8 cellular contexts compared by ENCODE assay signal in the genomic region with DNA sequence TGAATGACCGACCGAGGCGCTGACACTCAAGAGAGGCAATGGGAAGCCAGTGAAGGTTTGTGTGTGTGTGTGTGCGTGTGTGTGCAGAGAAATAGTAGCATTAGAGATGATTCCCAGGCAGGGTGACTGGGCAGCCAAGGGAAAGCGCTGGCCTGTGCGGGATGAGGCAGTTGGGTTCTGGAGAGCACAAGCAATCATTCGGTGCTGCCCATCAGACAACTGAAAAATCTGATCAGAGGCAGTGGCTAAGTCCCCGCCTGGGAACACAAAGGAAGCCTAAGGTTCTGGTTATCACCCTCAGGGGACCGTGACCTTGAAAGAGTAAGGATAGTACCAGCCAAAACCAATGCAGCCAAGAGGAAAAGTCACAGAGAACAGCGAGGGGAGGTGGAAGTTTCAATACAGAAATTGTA. TPM values are rescaled to one million over a fixed set of nuclear protein-coding genes. Genes with fewer than 3 reads are reported as not detected.
DNase-seq lines count a peak whose midpoint lies in the region; ATAC-seq, FAIRE-seq and TF ChIP-seq lines count a peak whose summit lies in the region.

No MANE protein-coding gene starts in this region.

- H3K79me2 ChIP-seq in K562 (ENCODE audit: control insufficient read depth, insufficient read depth, low read length), result peaks cover 32% of the 10 kb centered on the region

- POLR2A ChIA-PET in K562 (lab: Yijun Ruan, JAX), result interaction anchor here (0.9 to 1.5 kb wide), 3 partner anchors 8 to 57 kb away, joined by 3 to 5 read pairs (median 3); no protein-coding TSS in a partner anchor

- TF ChIP-seq EP300 in K562 (IDR thresholded peaks at IDR 0.05; ENCODE audit: low read length), result no peak

- no peak for TF ChIP-seq POLR2A in K562 (conservative IDR thresholded peaks at IDR 0.05)
- TF ChIP-seq POLR2A in uterus (IDR thresholded peaks at IDR 0.05), result no peak

- intact Hi-C loops in Right ventricle myocardium superior (cut with DNase I), result no loop called here
- intact Hi-C loops in cardiac septum (cut with DNase I), result loop anchor here (5.0 kb wide), 3 partner anchors 46 to 69 kb away; a partner anchor contains a TSS
- intact Hi-C loops in K562 (cut with micrococcal nuclease), result loop anchor here (1.0 to 10.0 kb wide), 4 partner anchors 13 to 256 kb away; no protein-coding TSS in a partner anchor
- intact Hi-C loops in uterus (cut with DNase I; ENCODE audit: low total_unique reads), result loop anchor here (10.0 kb wide), 1 partner anchor 46 kb away; no protein-coding TSS in a partner anchor

- no peak for TF ChIP-seq RAD21 in K562 (CRISPR knock-in tag; conservative IDR thresholded peaks at IDR 0.05 in 1 of 2, IDR thresholded peaks at IDR 0.05 in 1 of 2)

- DNase-seq in Right ventricle myocardium superior (peak; percentile 46), cardiac septum (ENCODE audit: low spot score) (no peak), K562 (ENCODE audit: extremely low read depth in 1 of 4, low spot score in 3 of 4) (peak in 1 of 4 experiments; percentile 45), uterus (no peak), SKM-1 treated with dmso at 0.1 percent for 144 hours (lab: John Stamatoyannopoulos, UW; ENCODE audit: unreplicated experiment) (no peak), retina (no peak)

- peak overlapping the region; percentile 84 for H3K4me2 ChIP-seq in K562 (ENCODE audit: insufficient read depth, low read length)

- H3K36me3 ChIP-seq in K562 (ENCODE audit: control insufficient read depth, insufficient read depth, low read length) (0 out of 3 replicates have a peak, but pooled peaks cover under 1% of the 10 kb centered on the region), mesodermal cell (ENCODE audit: control insufficient read depth, insufficient read depth, low read length) (no peaks in the 10 kb centered on the region), uterus (no peaks in the 10 kb centered on the region)

- H2AFZ ChIP-seq in K562 (ENCODE audit: low read depth, low read length), result peak overlapping the region; percentile 84

- no peak for TF ChIP-seq CTCF in K562 (IDR thresholded peaks at IDR 0.05 in 2 of 3, conservative IDR thresholded peaks at IDR 0.05 in 1 of 3; ENCODE audit: insufficient read depth in 2 of 3, low read depth in 1 of 3, low read length in 3 of 3)
- no peak for TF ChIP-seq CTCF in uterus (IDR thresholded peaks at IDR 0.05)

- no peaks in the 10 kb centered on the region for H3K9me1 ChIP-seq in K562 (ENCODE audit: control insufficient read depth, insufficient read depth, low read length)

- BruUV-seq in K562 (replicated peaks; lab: Mats Ljungman, UMichigan), result no TSS peak

- H3K4me3 ChIP-seq in K562 (peak overlapping the region; percentile 64; the same call in 1 of the 2 replicates), mesodermal cell (ENCODE audit: extremely low read depth, insufficient read depth, low read length, poor library complexity, severe bottlenecking) (no peak overlapping the region), uterus (peak overlapping the region in 1 of 2 donors; percentile 100)

- H3K9me3 ChIP-seq in K562 (replicated peaks; ENCODE audit: control insufficient read depth, insufficient read depth, low read depth, low read length) (no peaks in the 10 kb centered on the region), mesodermal cell (ENCODE audit: control insufficient read depth, low read length) (no peaks in the 10 kb centered on the region), uterus (no peaks in the 10 kb centered on the region)

- H3K27me3 ChIP-seq in K562 (ENCODE audit: control insufficient read depth in 2 of 2, insufficient read depth in 2 of 2, low read length in 2 of 2) (no peaks in the 10 kb centered on the region), uterus (no peaks in the 10 kb centered on the region)

- H3K27ac ChIP-seq in K562 (ENCODE audit: extremely low read depth, low read depth, low read length), result peak overlapping the region; percentile 83
- H3K27ac ChIP-seq in mesodermal cell (ENCODE audit: low read depth, low read length, severe bottlenecking), result peak overlapping the region; percentile 97
- peak overlapping the region; percentile 98 to 99 for H3K27ac ChIP-seq in uterus

- H3K4me1 ChIP-seq in K562 (replicated peaks in 1 of 2; ENCODE audit: control insufficient read depth in 2 of 2, insufficient read depth in 2 of 2, low read length in 2 of 2), result peaks cover 15 to 31% of the 10 kb centered on the region in 2 experiments
- H3K4me1 ChIP-seq in mesodermal cell (ENCODE audit: control insufficient read depth, insufficient read depth, low read length, poor library complexity, severe bottlenecking), result peaks cover 10% of the 10 kb centered on the region
- peaks cover 3 to 6% of the 10 kb centered on the region in 2 donors for H3K4me1 ChIP-seq in uterus

- in situ Hi-C loops in K562 (cut with MboI), result no loop called here

- FAIRE-seq in K562 (lab: Jason Lieb, UNC), result no peak

- H3K9ac ChIP-seq in K562 (ENCODE audit: insufficient read depth in 1 of 2, low read depth in 2 of 2, low read length in 2 of 2), result peak overlapping the region; percentile 72 to 89; a peak in 3 of 4 replicates

- CTCF ChIA-PET in K562 (lab: Yijun Ruan, JAX; ENCODE audit: low intra/inter-chr PET ratio), result no interaction called here

- H4K20me1 ChIP-seq in K562 (replicated peaks; ENCODE audit: control insufficient read depth, insufficient read depth, low read length), result no peaks in the 10 kb centered on the region

- WGBS in K562 (ENCODE audit: insufficient coverage, low coverage, missing lambda C conversion rate), result 36% methylated on average over 10 of the region's 10 CpGs
- WGBS in mesodermal cell (ENCODE audit: insufficient coverage in 2 of 2), 2 experiments, result 87 to 89% methylated on average over 10 of the region's 10 CpGs

- ATAC-seq in Right ventricle myocardium superior (ENCODE audit: poor library complexity), result no peak
- no peak for ATAC-seq in K562
- ATAC-seq in GM18517 (IDR thresholded peaks at IDR 0.05; ENCODE audit: unreplicated experiment), result no peak

RNA-seq across cellular contexts. Expression of a gene that starts 0.9 kb away (rescaled TPM):
- total RNA-seq in Right ventricle myocardium superior (90.0 TPM), cardiac septum (42.0 TPM), K562 (2014; rRNA removed) (20.2 and 22.5 TPM in 2 replicates), K562 (2014; rRNA removed; fragmentation: Illumina TruSeq; extraction: Trizol) (33.7 and 44.2 TPM in 2 replicates), K562 (2015; rRNA removed; fragmentation: Illumina TruSeq; extraction: Trizol) (15.9 and 18.3 TPM in 2 replicates), K562 (2021) (28.0 and 44.1 TPM in 2 replicates), uterus (100 to 1,000 TPM in 3 of 4 donors, 10 to 100 TPM in 1; 17.4 to 157 (median 138) TPM)
- total RNA-seq in K562 (2011; cell fraction: chromatin; rRNA removed; ENCODE audit: low replicate concordance), result 9.1 and 68.5 TPM in 2 replicates
- total RNA-seq in K562 (2011; cell fraction: nucleolus; rRNA removed), result 2.7 and 5.9 TPM in 2 replicates
- total RNA-seq in K562 (2011; cell fraction: nucleoplasm; rRNA removed), result 15.7 and 17.2 TPM in 2 replicates
- polyA plus RNA-seq in K562 (2011; rRNA removed) (28.1 and 40.2 TPM in 2 replicates), K562 (2014; fragmentation: Illumina TruSeq; extraction: Trizol) (38.0 and 38.2 TPM in 2 replicates), K562 (2014; fragmentation: Nextera tagmentation; extraction: Ambion mirVana) (10 to 100 TPM; 12.9 to 18.1 TPM), K562 (2014; rRNA removed) (34.4 and 36.6 TPM in 2 replicates)
- polyA plus RNA-seq in K562 (2011; cell fraction: cytosol; rRNA removed), result 2.7 and 13.3 TPM in 2 replicates
- 11.9 and 17.6 TPM in 2 replicates for polyA plus RNA-seq in K562 (2011; cell fraction: nucleus; rRNA removed)
- 38.4 and 47.3 TPM in 2 replicates for polyA plus RNA-seq in K562 (2012)
- polyA minus RNA-seq in K562 (2011; rRNA and poly(A)+ RNA removed), result 37.7 and 52.1 TPM in 2 replicates
- 14.9 and 17.9 TPM in 2 replicates for polyA minus RNA-seq in K562 (2011; cell fraction: cytosol; rRNA and poly(A)+ RNA removed)
- polyA minus RNA-seq in K562 (2011; cell fraction: nucleus; rRNA and poly(A)+ RNA removed), result 11.0 and 21.5 TPM in 2 replicates
- 54.3 TPM for polyA plus RNA-seq in mesodermal cell (2013, experiment 1 of 2)
- polyA plus RNA-seq in mesodermal cell (2013, experiment 2 of 2), result 59.0 TPM

RNA-seq across cellular contexts. Expression of a gene that starts 48.2 kb away (rescaled TPM):
- total RNA-seq in Right ventricle myocardium superior (16.0 TPM), cardiac septum (31.1 TPM), K562 (2014; rRNA removed) (5.2 and 12.2 TPM in 2 replicates), K562 (2014; rRNA removed; fragmentation: Illumina TruSeq; extraction: Trizol) (19.4 and 21.2 TPM in 2 replicates), K562 (2015; rRNA removed; fragmentation: Illumina TruSeq; extraction: Trizol) (18.1 and 18.9 TPM in 2 replicates), K562 (2021) (12.5 and 17.2 TPM in 2 replicates), uterus (10 to 100 TPM in 3 of 4 donors, 1 to 10 TPM in 1; 10.0 to 36.4 (median 29.4) TPM)
- total RNA-seq in K562 (2011; cell fraction: chromatin; rRNA removed; ENCODE audit: low replicate concordance), result 8.1 and 22.8 TPM in 2 replicates
- 5.1 and 5.5 TPM in 2 replicates for total RNA-seq in K562 (2011; cell fraction: nucleolus; rRNA removed)
- total RNA-seq in K562 (2011; cell fraction: nucleoplasm; rRNA removed), result 9.8 and 37.7 TPM in 2 replicates
- polyA plus RNA-seq in K562 (2011; rRNA removed) (19.2 and 24.2 TPM in 2 replicates), K562 (2014; fragmentation: Illumina TruSeq; extraction: Trizol) (23.0 and 27.8 TPM in 2 replicates), K562 (2014; fragmentation: Nextera tagmentation; extraction: Ambion mirVana) (10 to 100 TPM; 30.6 to 31.0 TPM), K562 (2014; rRNA removed) (14.1 and 17.3 TPM in 2 replicates)
- 2.6 and 4.7 TPM in 2 replicates for polyA plus RNA-seq in K562 (2011; cell fraction: cytosol; rRNA removed)
- polyA plus RNA-seq in K562 (2011; cell fraction: nucleus; rRNA removed), result 8.6 and 11.2 TPM in 2 replicates
- polyA plus RNA-seq in K562 (2012), result 17.8 and 20.6 TPM in 2 replicates
- polyA minus RNA-seq in K562 (2011; rRNA and poly(A)+ RNA removed), result 17.2 and 21.9 TPM in 2 replicates
- polyA minus RNA-seq in K562 (2011; cell fraction: cytosol; rRNA and poly(A)+ RNA removed), result 3.5 and 5.2 TPM in 2 replicates
- polyA minus RNA-seq in K562 (2011; cell fraction: nucleus; rRNA and poly(A)+ RNA removed), result 7.0 and 15.1 TPM in 2 replicates
- polyA plus RNA-seq in mesodermal cell (2013, experiment 1 of 2), result 46.7 TPM
- polyA plus RNA-seq in mesodermal cell (2013, experiment 2 of 2), result 54.5 TPM

RNA-seq across cellular contexts. Expression of a gene that starts 48.6 kb away (rescaled TPM):
- total RNA-seq in Right ventricle myocardium superior (40.8 TPM), cardiac septum (51.4 TPM), K562 (2014; rRNA removed) (9.2 and 10.2 TPM in 2 replicates), K562 (2014; rRNA removed; fragmentation: Illumina TruSeq; extraction: Trizol) (14.6 and 17.2 TPM in 2 replicates), K562 (2015; rRNA removed; fragmentation: Illumina TruSeq; extraction: Trizol) (13.8 and 16.1 TPM in 2 replicates), K562 (2021) (16.8 and 17.2 TPM in 2 replicates), uterus (100 to 1,000 TPM in 2 of 4 donors, 10 to 100 TPM in 2; 21.3 to 114 (median 92.5) TPM)
- total RNA-seq in K562 (2011; cell fraction: chromatin; rRNA removed; ENCODE audit: low replicate concordance), result 6.3 and 27.4 TPM in 2 replicates
- total RNA-seq in K562 (2011; cell fraction: nucleolus; rRNA removed), result 3.5 and 5.8 TPM in 2 replicates
- total RNA-seq in K562 (2011; cell fraction: nucleoplasm; rRNA removed), result 8.9 and 10.8 TPM in 2 replicates
- polyA plus RNA-seq in K562 (2011; rRNA removed) (10.2 and 14.9 TPM in 2 replicates), K562 (2014; fragmentation: Illumina TruSeq; extraction: Trizol) (16.3 and 17.2 TPM in 2 replicates), K562 (2014; fragmentation: Nextera tagmentation; extraction: Ambion mirVana) (10 to 100 TPM; 11.4 to 17.5 TPM), K562 (2014; rRNA removed) (9.2 and 10.3 TPM in 2 replicates)
- 3.5 and 6.9 TPM in 2 replicates for polyA plus RNA-seq in K562 (2011; cell fraction: cytosol; rRNA removed)
- 3.3 and 4.2 TPM in 2 replicates for polyA plus RNA-seq in K562 (2011; cell fraction: nucleus; rRNA removed)
- polyA plus RNA-seq in K562 (2012), result 11.0 and 13.0 TPM in 2 replicates
- polyA minus RNA-seq in K562 (2011; rRNA and poly(A)+ RNA removed), result 28.5 and 31.2 TPM in 2 replicates
- polyA minus RNA-seq in K562 (2011; cell fraction: cytosol; rRNA and poly(A)+ RNA removed), result 6.8 and 13.1 TPM in 2 replicates
- 9.7 and 21.9 TPM in 2 replicates for polyA minus RNA-seq in K562 (2011; cell fraction: nucleus; rRNA and poly(A)+ RNA removed)
- polyA plus RNA-seq in mesodermal cell (2013, experiment 1 of 2), result 33.1 TPM
- 29.4 TPM for polyA plus RNA-seq in mesodermal cell (2013, experiment 2 of 2)
